10 cellular contexts compared by ENCODE assay signal in genomic region chr12:52924764-52925716, GRCh38. TPM values are rescaled to one million over a fixed set of nuclear protein-coding genes. Genes with fewer than 3 reads are reported as not detected.
DNase-seq lines count a peak whose midpoint lies in the region; ATAC-seq and TF ChIP-seq lines count a peak whose summit lies in the region.
"Had no signal": no experiment of that assay in that cellular context is flagged by ENCODE, and none has a peak within 500 bp of the region (broad histone marks: within the 10 kb centered on the region; RNA-seq: fewer than 3 reads in every experiment).

No MANE protein-coding gene starts in this region.

- no peaks in the 10 kb centered on the region for H3K9me3 ChIP-seq in Panc1 (ENCODE audit: control insufficient read depth, insufficient read depth, low read depth, low read length)
- H3K9me3 ChIP-seq: tibial artery had no signal

- H3K27me3 Mint-ChIP-seq in endothelial cell (ENCODE audit: unreplicated experiment) = peaks cover 8% of the 10 kb centered on the region

- CTCF ChIA-PET in Panc1 (lab: Charles Lee) = interaction anchor here (1.1 to 2.2 kb wide), 3 partner anchors 19 to 55 kb away, joined by 3 to 11 read pairs (median 4); partner anchors contain the start of gene KRT8

- peak overlapping the region; percentile 10 for H3K27ac Mint-ChIP-seq in endothelial cell (ENCODE audit: unreplicated experiment)
- H3K27ac Mint-ChIP-seq: T-helper 1 cell treated with Interleukin-12 subunit alpha and Interleukin-12 subunit beta and Interleukin-4 antibody, amounts not matched to agents 30 μg/mL and 1 μg/mL, for 36 hours had no signal

- ATAC-seq in Panc1 (peak; percentile 87), GM19467 (IDR thresholded peaks at IDR 0.05; ENCODE audit: unreplicated experiment) (no peak), HG03354 (IDR thresholded peaks at IDR 0.05; ENCODE audit: poor library complexity, severe bottlenecking, unreplicated experiment) (no peak)

- H3K4me1 Mint-ChIP-seq in endothelial cell (ENCODE audit: unreplicated experiment) = peaks cover 30% of the 10 kb centered on the region

- no peaks in the 10 kb centered on the region for H3K36me3 ChIP-seq in Panc1 (ENCODE audit: control insufficient read depth, insufficient read depth, low read length)
- H3K36me3 ChIP-seq: tibial artery had no signal

- POLR2A ChIA-PET in Panc1 (lab: Charles Lee) = interaction anchor here (0.8 to 2.0 kb wide), 8 partner anchors 9 to 29 kb away, joined by 3 to 16 read pairs (median 8); partner anchors contain the start of genes KRT18 and KRT8

- peak overlapping the region in 1 of 2 experiments; percentile 30; a peak in 2 of 4 replicates for H3K4me3 ChIP-seq in Panc1 (ENCODE audit: low read depth in 2 of 2, low read length in 2 of 2)
- H3K4me3 ChIP-seq: tibial artery had no signal

- H3K4me1 ChIP-seq in Panc1 (ENCODE audit: control insufficient read depth, insufficient read depth, low read length) = peaks cover 58% of the 10 kb centered on the region

- no peak overlapping the region for H3K4me3 Mint-ChIP-seq in endothelial cell (ENCODE audit: unreplicated experiment)
- H3K4me3 Mint-ChIP-seq: T-helper 1 cell treated with Interleukin-12 subunit alpha and Interleukin-12 subunit beta and Interleukin-4 antibody, amounts not matched to agents 30 μg/mL and 1 μg/mL, for 36 hours had no signal

- H3K27ac ChIP-seq in Panc1 (ENCODE audit: low read length) = peak overlapping the region; percentile 100

- no peaks in the 10 kb centered on the region for H3K36me3 Mint-ChIP-seq in endothelial cell (ENCODE audit: low read depth, unreplicated experiment)

- no peaks in the 10 kb centered on the region for H3K9me3 Mint-ChIP-seq in endothelial cell (ENCODE audit: unreplicated experiment)
- H3K9me3 Mint-ChIP-seq: T-helper 1 cell treated with Interleukin-12 subunit alpha and Interleukin-12 subunit beta and Interleukin-4 antibody, amounts not matched to agents 30 μg/mL and 1 μg/mL, for 36 hours had no signal

- in situ Hi-C loops in Panc1 (cut with HindIII; ENCODE audit: low pct_unique_long_range_greater_than_20kb, low sequenced_read_pairs) = no loop called here

- no peaks in the 10 kb centered on the region for H3K27me3 ChIP-seq in Panc1 (ENCODE audit: control insufficient read depth, insufficient read depth, low read length)
- H3K27me3 ChIP-seq: tibial artery had no signal

- BruUV-seq in Panc1 (replicated peaks; lab: Mats Ljungman, UMichigan) = TSS peak; percentile 95

- no peak for TF ChIP-seq CTCF in Panc1 (IDR thresholded peaks at IDR 0.05)
- TF ChIP-seq CTCF in endothelial cell (IDR thresholded peaks at IDR 0.05; ENCODE audit: unreplicated experiment) = no peak

- DNase-seq in EH (ENCODE audit: low read depth) = peak; percentile 98
- no peak for DNase-seq in Panc1 (ENCODE audit: low read depth, low spot score)
- DNase-seq in endothelial cell (ENCODE audit: low spot score) = no peak
- DNase-seq in non-pigmented ciliary epithelial cell (ENCODE audit: low read depth) = peak; percentile 86
- no peak for DNase-seq in NCI-H345 (lab: John Stamatoyannopoulos, UW)
- DNase-seq in SHP77 treated with DMSO at 0.1 percent for 48 hours (lab: John Stamatoyannopoulos, UW) = no peak
- DNase-seq: tibial artery had no signal

- intact Hi-C loops in Panc1 (cut with micrococcal nuclease; ENCODE audit: unreplicated experiment) = no loop called here

RNA-seq across cellular contexts. Expression of gene KRT8, which starts 20.2 kb away (rescaled TPM):
- total RNA-seq in Panc1 (2021; ENCODE audit: unreplicated experiment) (6,125 TPM), endothelial cell (ENCODE audit: unreplicated experiment) (194 TPM)
- 7,157 TPM for polyA plus RNA-seq in Panc1 (2012; ENCODE audit: insufficient read length)

RNA-seq across cellular contexts. Expression of gene KRT18, which starts 23.9 kb away (rescaled TPM):
- 4,079 TPM for total RNA-seq in Panc1 (2021; ENCODE audit: unreplicated experiment)
- polyA plus RNA-seq in Panc1 (2012; ENCODE audit: insufficient read length) = 4,352 TPM
- 195 TPM for total RNA-seq in endothelial cell (ENCODE audit: unreplicated experiment)

Comparison
In these comparisons a context has a peak if more than half of its experiments do, and no peak if none do; other contexts are left out.
1. DNase-seq: peak in EH (single experiment) and non-pigmented ciliary epithelial cell (single experiment); none in Panc1 (single experiment), endothelial cell (single experiment), NCI-H345 (single experiment) and SHP77 treated with DMSO at 0.1 percent for 48 hours (single experiment).
2. RNA of gene KRT8, which starts 20.2 kb away (total RNA-seq): 6,125 TPM in Panc1 (single experiment); 194 TPM in endothelial cell (single experiment); every median in the first group is over 10 times any median in the second.
3. RNA of gene KRT18, which starts 23.9 kb away (total RNA-seq): 4,079 TPM in Panc1 (single experiment); 195 TPM in endothelial cell (single experiment); every median in the first group is over 10 times any median in the second.